1 cellular context compared by ENCODE assay signal in the genomic region with DNA sequence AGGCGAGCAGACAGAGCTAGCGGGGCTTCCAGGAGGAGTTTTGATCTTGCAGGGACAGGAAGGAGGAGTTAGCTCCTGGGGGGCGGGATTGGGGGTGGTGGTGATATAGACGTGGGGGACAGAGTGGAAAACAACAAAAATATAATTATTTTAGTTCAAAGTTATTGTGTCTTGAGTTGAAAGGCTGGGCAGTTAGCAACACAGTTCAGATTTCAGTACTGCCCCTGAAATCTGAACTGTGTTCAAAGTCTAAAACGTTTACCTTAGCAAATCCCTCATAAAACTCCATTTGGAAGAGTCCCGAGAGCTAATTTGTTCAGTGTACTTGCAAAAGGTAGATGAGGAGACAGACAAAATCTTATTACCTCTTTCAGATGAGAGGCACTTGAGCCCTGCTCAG.
TF ChIP-seq lines count a peak whose summit lies in the region.

No MANE protein-coding gene starts in this region.

TF ChIP-seq in liver, 16 proteins besides CTCF, POLR2A, EP300 and RAD21:
- TF ChIP-seq HNF4A (conservative IDR thresholded peaks at IDR 0.05), result peak; percentile 57 to 60
